ENCODE assay signal across 17 cellular contexts in the genomic region with DNA sequence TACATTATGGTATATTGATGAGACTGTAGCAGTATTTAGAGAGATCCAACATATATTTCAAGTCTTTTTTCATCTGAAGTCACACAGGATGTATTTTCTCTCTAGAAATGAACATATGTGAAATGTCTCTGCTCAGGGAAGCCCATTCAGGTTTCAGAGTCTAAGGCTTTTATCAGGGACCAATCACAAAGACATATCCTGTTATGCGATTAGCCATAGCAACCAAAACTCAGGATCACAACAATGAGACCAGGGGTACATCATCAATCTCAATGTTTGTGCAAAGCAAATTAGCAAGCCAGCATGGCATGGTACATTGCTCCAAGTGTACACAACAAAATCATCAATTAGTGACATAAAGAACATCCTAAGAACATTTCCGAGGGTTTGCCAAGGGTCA.
DNase-seq lines count a peak whose midpoint lies in the region; ATAC-seq, FAIRE-seq and TF ChIP-seq lines count a peak whose summit lies in the region.
"Had no signal": no experiment of that assay in that cellular context is flagged by ENCODE, and none has a peak within 500 bp of the region (broad histone marks: within the 10 kb centered on the region; RNA-seq: fewer than 3 reads in every experiment).

No MANE protein-coding gene starts in this region.

- POLR2A ChIA-PET in CD4-positive, alpha-beta memory T cell (lab: Charles Lee; ENCODE audit: partially characterized antibody): no interaction called here
- POLR2A ChIA-PET in naive thymus-derived CD4-positive, alpha-beta T cell (lab: Charles Lee): no interaction called here

- H3K4me3 ChIP-seq in CD4-positive, alpha-beta memory T cell (ENCODE audit: low read length in 2 of 2): no peak overlapping the region
- no peak overlapping the region for H3K4me3 ChIP-seq in naive thymus-derived CD4-positive, alpha-beta T cell (ENCODE audit: low read length)
- no peak overlapping the region for H3K4me3 ChIP-seq in dorsolateral prefrontal cortex
- H3K4me3 ChIP-seq in kidney (ENCODE audit: low read length in 2 of 2): no peak overlapping the region
- H3K4me3 ChIP-seq: GM23338, SJSA1 had no signal

- peaks cover 0 to 41% (median 28%) of the 10 kb centered on the region in 8 donors for H3K9me3 Mint-ChIP-seq in CD4-positive, alpha-beta memory T cell
- H3K9me3 Mint-ChIP-seq in central memory CD8-positive, alpha-beta T cell: no peaks in the 10 kb centered on the region
- H3K9me3 Mint-ChIP-seq in naive thymus-derived CD4-positive, alpha-beta T cell: peaks cover 12 to 71% (median 38%) of the 10 kb centered on the region in 11 donors

- DNase-seq in NCI-H526 (lab: John Stamatoyannopoulos, UW) (peak; percentile 39 to 64), NCI-H526 treated with DMSO at 0.1 percent for 48 hours (lab: John Stamatoyannopoulos, UW) (no peak), dorsolateral prefrontal cortex (no peak), kidney (no peak), HK-2 (ENCODE audit: unreplicated experiment) (no peak)
- DNase-seq in CD4-positive, alpha-beta memory T cell: peak in 3 of 5 donors; percentile 17 to 37 (median 30)
- no peak for DNase-seq in central memory CD8-positive, alpha-beta T cell (ENCODE audit: low spot score in 2 of 2)
- DNase-seq in naive thymus-derived CD4-positive, alpha-beta T cell: peak in 5 of 9 donors; percentile 9 to 51 (median 25)
- DNase-seq: BE2C, DMS79 treated with DMSO at 0.1 percent for 48 hours, KBM-7, NCI-H1417 treated with DMSO at 0.1 percent for 48 hours, NCI-H1930, NCI-H774 had no signal

- no peaks in the 10 kb centered on the region for H3K27me3 Mint-ChIP-seq in CD4-positive, alpha-beta memory T cell
- no peaks in the 10 kb centered on the region for H3K27me3 Mint-ChIP-seq in central memory CD8-positive, alpha-beta T cell
- H3K27me3 Mint-ChIP-seq in naive thymus-derived CD4-positive, alpha-beta T cell: no peaks in the 10 kb centered on the region

- peak overlapping the region; percentile 3 to 88 (median 69) for H3K27ac Mint-ChIP-seq in CD4-positive, alpha-beta memory T cell
- H3K27ac Mint-ChIP-seq in central memory CD8-positive, alpha-beta T cell (ENCODE audit: low read depth): peak overlapping the region; percentile 19
- peak overlapping the region in 7 of 9 donors; percentile 20 to 86 (median 73) for H3K27ac Mint-ChIP-seq in naive thymus-derived CD4-positive, alpha-beta T cell
- H3K27ac Mint-ChIP-seq: GM23338 had no signal

- H3K4me1 ChIP-seq in CD4-positive, alpha-beta memory T cell (ENCODE audit: insufficient read depth, low read length): peaks cover 37% of the 10 kb centered on the region
- H3K4me1 ChIP-seq in naive thymus-derived CD4-positive, alpha-beta T cell (ENCODE audit: control insufficient read depth in 2 of 2, insufficient read depth in 2 of 2, low read length in 2 of 2): peaks cover 30 to 31% of the 10 kb centered on the region in 2 donors
- no peaks in the 10 kb centered on the region for H3K4me1 ChIP-seq in kidney (ENCODE audit: control insufficient read depth in 1 of 2, insufficient read depth in 1 of 2, low read depth in 1 of 2, low read length in 2 of 2)
- H3K4me1 ChIP-seq: BE2C, SJSA1 had no signal

- no peaks in the 10 kb centered on the region for H3K36me3 ChIP-seq in CD4-positive, alpha-beta memory T cell (ENCODE audit: insufficient read depth, low read length)
- no peaks in the 10 kb centered on the region for H3K36me3 ChIP-seq in naive thymus-derived CD4-positive, alpha-beta T cell (ENCODE audit: control insufficient read depth in 2 of 3, insufficient read depth in 3 of 3, low read length in 3 of 3)
- no peaks in the 10 kb centered on the region for H3K36me3 ChIP-seq in kidney (ENCODE audit: control insufficient read depth in 1 of 2, insufficient read depth in 2 of 2, low read length in 2 of 2)
- H3K36me3 ChIP-seq: BE2C, SJSA1 had no signal

- peaks cover 19 to 22% of the 10 kb centered on the region in 2 donors for H3K36me3 Mint-ChIP-seq in CD4-positive, alpha-beta memory T cell
- no peaks in the 10 kb centered on the region for H3K36me3 Mint-ChIP-seq in central memory CD8-positive, alpha-beta T cell (ENCODE audit: insufficient read depth)
- H3K36me3 Mint-ChIP-seq in naive thymus-derived CD4-positive, alpha-beta T cell: peaks cover 10 to 59% (median 17%) of the 10 kb centered on the region in 5 donors

- H3K9me3 ChIP-seq in CD4-positive, alpha-beta memory T cell (ENCODE audit: control insufficient read depth in 1 of 2, low read length in 2 of 2): peaks cover 0 to 3% of the 10 kb centered on the region in 2 donors
- H3K9me3 ChIP-seq in naive thymus-derived CD4-positive, alpha-beta T cell (ENCODE audit: control insufficient read depth in 2 of 3, low read length in 3 of 3): peaks cover 0 to 10% (median 0%) of the 10 kb centered on the region in 3 experiments
- H3K9me3 ChIP-seq in kidney (ENCODE audit: control insufficient read depth in 1 of 2, low read length in 2 of 2): peaks cover 0 to 8% of the 10 kb centered on the region in 2 donors
- H3K9me3 ChIP-seq: BE2C had no signal

- peaks cover 31 to 69% (median 53%) of the 10 kb centered on the region in 4 donors for H3K4me1 Mint-ChIP-seq in CD4-positive, alpha-beta memory T cell
- H3K4me1 Mint-ChIP-seq in central memory CD8-positive, alpha-beta T cell: peaks cover 41% of the 10 kb centered on the region
- H3K4me1 Mint-ChIP-seq in naive thymus-derived CD4-positive, alpha-beta T cell: peaks cover 20 to 71% (median 53%) of the 10 kb centered on the region in 7 donors
- H3K4me1 Mint-ChIP-seq: GM23338 had no signal

- no peak overlapping the region for H3K27ac ChIP-seq in CD4-positive, alpha-beta memory T cell (ENCODE audit: low read depth, low read length)
- no peak overlapping the region for H3K27ac ChIP-seq in naive thymus-derived CD4-positive, alpha-beta T cell (ENCODE audit: low read depth, low read length)
- H3K27ac ChIP-seq in dorsolateral prefrontal cortex: no peak overlapping the region
- no peak overlapping the region for H3K27ac ChIP-seq in kidney (ENCODE audit: low read depth in 2 of 2, low read length in 2 of 2)
- H3K27ac ChIP-seq: 22Rv1, SJSA1 had no signal

- no peak for TF ChIP-seq CTCF in dorsolateral prefrontal cortex (IDR thresholded peaks at IDR 0.05 in 54 of 56, conservative IDR thresholded peaks at IDR 0.05 in 2 of 56; ENCODE audit: low read depth in 1 of 56, partially characterized antibody in 56 of 56)
- no peak for TF ChIP-seq CTCF in kidney (IDR thresholded peaks at IDR 0.05; ENCODE audit: borderline replicate concordance, extremely low read depth, insufficient read depth)

- ATAC-seq in central memory CD8-positive, alpha-beta T cell (replicated peaks; ENCODE audit: extremely low read depth, poor library complexity, severe bottlenecking): peak; percentile 30
- peak; percentile 52 for ATAC-seq in naive thymus-derived CD4-positive, alpha-beta T cell
- ATAC-seq: GM23338 had no signal

- CTCF ChIA-PET in CD4-positive, alpha-beta memory T cell (lab: Charles Lee; ENCODE audit: partially characterized antibody): no interaction called here
- CTCF ChIA-PET in naive thymus-derived CD4-positive, alpha-beta T cell (lab: Charles Lee): no interaction called here

- H3K9ac ChIP-seq in kidney (ENCODE audit: low read length in 2 of 2): no peak overlapping the region

- FAIRE-seq in kidney (lab: Jason Lieb, UNC): no peak

- no peaks in the 10 kb centered on the region for H3K27me3 ChIP-seq in CD4-positive, alpha-beta memory T cell (ENCODE audit: insufficient read depth, low read length)
- H3K27me3 ChIP-seq in naive thymus-derived CD4-positive, alpha-beta T cell (ENCODE audit: control insufficient read depth in 2 of 2, insufficient read depth in 2 of 2, low read length in 2 of 2): no peaks in the 10 kb centered on the region
- no peaks in the 10 kb centered on the region for H3K27me3 ChIP-seq in dorsolateral prefrontal cortex
- H3K27me3 ChIP-seq: SJSA1 had no signal

- H3K4me3 Mint-ChIP-seq in CD4-positive, alpha-beta memory T cell: peak overlapping the region in 5 of 8 donors; percentile 17 to 72 (median 60)
- H3K4me3 Mint-ChIP-seq in central memory CD8-positive, alpha-beta T cell: no peak overlapping the region
- H3K4me3 Mint-ChIP-seq in naive thymus-derived CD4-positive, alpha-beta T cell: peak overlapping the region in 6 of 10 donors; percentile 30 to 64 (median 49)
- H3K4me3 Mint-ChIP-seq: GM23338 had no signal

- intact Hi-C loops in CD4-positive, alpha-beta memory T cell (cut with micrococcal nuclease): no loop called here
- intact Hi-C loops in naive thymus-derived CD4-positive, alpha-beta T cell (cut with micrococcal nuclease): no loop called here
- intact Hi-C loops in dorsolateral prefrontal cortex (cut with DNase I): no loop called here
- intact Hi-C loops in kidney (cut with DNase I): no loop called here

Comparison
In these comparisons a context has a peak if more than half of its experiments do, and no peak if none do; other contexts are left out.
1. DNase-seq: peak in NCI-H526 (2 of 2), CD4-positive, alpha-beta memory T cell (3 of 5) and naive thymus-derived CD4-positive, alpha-beta T cell (5 of 9); none in NCI-H526 treated with DMSO at 0.1 percent for 48 hours (single experiment), central memory CD8-positive, alpha-beta T cell (0 of 2), dorsolateral prefrontal cortex (0 of 10), kidney (single experiment) and HK-2 (single experiment).
2. H3K27ac Mint-ChIP-seq: peak in every context shown above with its lines; median percentile 73 in naive thymus-derived CD4-positive, alpha-beta T cell; 69 in CD4-positive, alpha-beta memory T cell; 19 in central memory CD8-positive, alpha-beta T cell.